In genomic region chr2:111624401-111625156, GRCh38 we compare ENCODE assay signal across 8 cellular contexts.
A peak's percentile ranks its signal among the peaks of the same experiment; 100 is the strongest.
DNase-seq lines count a peak whose midpoint lies in the region; ATAC-seq and TF ChIP-seq lines count a peak whose summit lies in the region.

No MANE protein-coding gene starts in this region.

- DNase-seq in DND-41 (no peak), MV-4-11 (lab: John Stamatoyannopoulos, UW) (peak; percentile 99), natural killer cell (no peak), NCI-H82 treated with DMSO at 0.1 percent for 48 hours (lab: John Stamatoyannopoulos, UW; ENCODE audit: unreplicated experiment) (no peak), NCI-H446 (lab: John Stamatoyannopoulos, UW) (no peak)
- no peak for DNase-seq in central memory CD8-positive, alpha-beta T cell (ENCODE audit: low spot score in 2 of 2)

- H3K9me3 Mint-ChIP-seq in central memory CD8-positive, alpha-beta T cell = peaks cover 11% of the 10 kb centered on the region
- peaks cover 4 to 21% of the 10 kb centered on the region in 2 donors for H3K9me3 Mint-ChIP-seq in natural killer cell

- H3K9ac ChIP-seq in DND-41 (ENCODE audit: low read depth, low read length) = no peak overlapping the region

- H3K9me3 ChIP-seq in DND-41 (ENCODE audit: insufficient read depth, low read length, severe bottlenecking) = peaks cover 19% of the 10 kb centered on the region

- no peak overlapping the region for H3K4me2 ChIP-seq in DND-41 (ENCODE audit: insufficient read depth, low read length)

- no peaks in the 10 kb centered on the region for H3K27me3 Mint-ChIP-seq in central memory CD8-positive, alpha-beta T cell
- H3K27me3 Mint-ChIP-seq in natural killer cell (ENCODE audit: low read depth in 2 of 2) = peaks cover 0 to 5% of the 10 kb centered on the region in 2 donors

- TF ChIP-seq CTCF in DND-41 (IDR thresholded peaks at IDR 0.05; ENCODE audit: borderline replicate concordance, extremely low read depth, low read length, poor library complexity, severe bottlenecking) (no peak), natural killer cell (IDR thresholded peaks at IDR 0.05) (no peak)

- peaks cover 7% of the 10 kb centered on the region for H3K4me1 Mint-ChIP-seq in central memory CD8-positive, alpha-beta T cell
- peaks cover 33 to 43% of the 10 kb centered on the region in 2 donors for H3K4me1 Mint-ChIP-seq in natural killer cell

- H2AFZ ChIP-seq in DND-41 (ENCODE audit: low read depth, low read length) = no peak overlapping the region

- intact Hi-C loops in natural killer cell (cut with micrococcal nuclease) = no loop called here

- H3K27ac ChIP-seq in DND-41 (ENCODE audit: low read length) = peak overlapping the region; percentile 54

- no peaks in the 10 kb centered on the region for H3K79me2 ChIP-seq in DND-41 (ENCODE audit: insufficient read depth, low read length)

- H3K36me3 ChIP-seq in DND-41 (ENCODE audit: insufficient read depth, low read length) = no peaks in the 10 kb centered on the region

- ATAC-seq in DND-41 (ENCODE audit: insufficient read depth, low read depth) (peak; percentile 42; the same call in 1 of the 3 replicates), natural killer cell (peak; percentile 48 to 74 (median 56)), HG03439 (IDR thresholded peaks at IDR 0.05; ENCODE audit: unreplicated experiment) (no peak), HG03521 (IDR thresholded peaks at IDR 0.05; ENCODE audit: unreplicated experiment) (no peak)
- peak; percentile 14 for ATAC-seq in central memory CD8-positive, alpha-beta T cell (replicated peaks; ENCODE audit: extremely low read depth, poor library complexity, severe bottlenecking)

- no peaks in the 10 kb centered on the region for H3K27me3 ChIP-seq in DND-41 (ENCODE audit: insufficient read depth, low read length, poor library complexity)

- peaks cover 20% of the 10 kb centered on the region for H3K4me1 ChIP-seq in DND-41 (ENCODE audit: insufficient read depth, low read length)

- H3K36me3 Mint-ChIP-seq in central memory CD8-positive, alpha-beta T cell (ENCODE audit: insufficient read depth) = no peaks in the 10 kb centered on the region
- peaks cover 31% of the 10 kb centered on the region for H3K36me3 Mint-ChIP-seq in natural killer cell

- no peaks in the 10 kb centered on the region for H4K20me1 ChIP-seq in DND-41 (ENCODE audit: insufficient read depth, low read length)

- no peak overlapping the region for H3K4me3 Mint-ChIP-seq in central memory CD8-positive, alpha-beta T cell
- peak overlapping the region; percentile 29 for H3K4me3 Mint-ChIP-seq in natural killer cell

- no peak overlapping the region for H3K27ac Mint-ChIP-seq in central memory CD8-positive, alpha-beta T cell (ENCODE audit: low read depth)
- H3K27ac Mint-ChIP-seq in natural killer cell = peak overlapping the region; percentile 21 to 33

- H3K4me3 ChIP-seq in DND-41 (ENCODE audit: low read depth in 1 of 2, low read length in 2 of 2) = no peak overlapping the region

Comparison
In these comparisons a context has a peak if more than half of its experiments do, and no peak if none do; other contexts are left out.
1. ATAC-seq: peak in DND-41 (single experiment), central memory CD8-positive, alpha-beta T cell (single experiment) and natural killer cell (3 of 3); none in HG03439 (single experiment) and HG03521 (single experiment).